Comparison of ENCODE assay signal across 23 cellular contexts in the genomic region with DNA sequence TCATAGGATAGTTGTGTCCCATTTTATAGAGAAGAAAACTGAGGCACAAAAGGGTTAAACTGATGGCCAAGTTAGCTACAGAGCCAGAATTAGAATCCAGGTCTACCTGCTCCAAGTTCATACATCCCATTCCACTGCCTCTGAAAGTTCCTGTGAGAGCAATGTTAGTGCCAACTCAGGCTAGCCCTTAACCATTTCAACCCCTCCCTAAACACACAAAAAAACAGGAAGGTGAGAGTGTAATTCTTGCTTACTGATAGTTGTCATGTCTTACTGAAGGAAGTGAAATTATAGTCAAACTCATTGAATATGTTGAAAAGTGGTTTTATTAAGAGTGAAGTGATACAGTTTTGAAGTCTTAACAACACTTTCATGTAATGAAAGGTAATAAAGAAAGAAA. TPM values are rescaled to one million over a fixed set of nuclear protein-coding genes. Genes with fewer than 3 reads are reported as not detected.
DNase-seq lines count a peak whose midpoint lies in the region; ATAC-seq and TF ChIP-seq lines count a peak whose summit lies in the region.
"Had no signal": no experiment of that assay in that cellular context is flagged by ENCODE, and none has a peak within 500 bp of the region (broad histone marks: within the 10 kb centered on the region; RNA-seq: fewer than 3 reads in every experiment).

No MANE protein-coding gene starts in this region.

- CTCF ChIA-PET in mammary epithelial cell (lab: Charles Lee; ENCODE audit: low non-redundant PET) = no interaction called here

- H3K27me3 ChIP-seq in mammary epithelial cell (ENCODE audit: insufficient read depth, low read length) (no peaks in the 10 kb centered on the region), breast epithelium (peaks cover 11 to 39% of the 10 kb centered on the region in 2 donors)

- no peak overlapping the region for H3K9ac ChIP-seq in mammary epithelial cell (ENCODE audit: insufficient read depth, low read length)

- H3K9me3 Mint-ChIP-seq in activated T-helper 1 cell treated with anti-CD3 and anti-CD28 coated beads, Interleukin-12 subunit alpha, Interleukin-12 subunit beta, Interleukin-2, Interleukin-4 antibody, amounts not matched to agents 30 ng/mL and 10 ng/mL and 1 ng/mL, durations not matched to agents 14 hours and 24 hours and 36 hours = peaks cover 16% of the 10 kb centered on the region
- H3K9me3 Mint-ChIP-seq in type B pancreatic cell = peaks cover 8% of the 10 kb centered on the region
- H3K9me3 Mint-ChIP-seq: CD8-positive, alpha-beta T cell had no signal

- no peak overlapping the region for H3K27ac Mint-ChIP-seq in activated T-helper 1 cell treated with anti-CD3 and anti-CD28 coated beads, Interleukin-12 subunit alpha, Interleukin-12 subunit beta, Interleukin-2, Interleukin-4 antibody, amounts not matched to agents 30 ng/mL and 10 ng/mL and 1 ng/mL, durations not matched to agents 14 hours and 24 hours and 36 hours
- H3K27ac Mint-ChIP-seq in type B pancreatic cell = peak overlapping the region; percentile 8
- H3K27ac Mint-ChIP-seq: CD8-positive, alpha-beta T cell had no signal

- intact Hi-C loops in mammary epithelial cell (cut with micrococcal nuclease) (loop anchor here (5.0 kb wide), 2 partner anchors 81 to 166 kb away; no protein-coding TSS in a partner anchor), breast epithelium (cut with DNase I; ENCODE audit: low total_unique reads) (no loop called here), cardiac septum (cut with DNase I) (no loop called here)
- intact Hi-C loops in activated T-helper 1 cell treated with anti-CD3 and anti-CD28 coated beads, Interleukin-12 subunit alpha, Interleukin-12 subunit beta, Interleukin-2, Interleukin-4 antibody, amounts not matched to agents 30 ng/mL and 10 ng/mL and 1 ng/mL, durations not matched to agents 14 hours and 24 hours and 36 hours (cut with micrococcal nuclease) = loop anchor here (2.0 to 10.0 kb wide), 6 partner anchors 81 to 1136 kb away; partner anchors contain the start of genes GTF2H1, HPS5, LDHA and SAAL1

- peak overlapping the region; percentile 37 for H3K4me3 Mint-ChIP-seq in activated T-helper 1 cell treated with anti-CD3 and anti-CD28 coated beads, Interleukin-12 subunit alpha, Interleukin-12 subunit beta, Interleukin-2, Interleukin-4 antibody, amounts not matched to agents 30 ng/mL and 10 ng/mL and 1 ng/mL, durations not matched to agents 14 hours and 24 hours and 36 hours
- H3K4me3 Mint-ChIP-seq in type B pancreatic cell = peak overlapping the region; percentile 16

- H3K4me1 Mint-ChIP-seq in activated T-helper 1 cell treated with anti-CD3 and anti-CD28 coated beads, Interleukin-12 subunit alpha, Interleukin-12 subunit beta, Interleukin-2, Interleukin-4 antibody, amounts not matched to agents 30 ng/mL and 10 ng/mL and 1 ng/mL, durations not matched to agents 14 hours and 24 hours and 36 hours (ENCODE audit: low read depth) = peaks cover 30% of the 10 kb centered on the region
- H3K4me1 Mint-ChIP-seq in type B pancreatic cell (ENCODE audit: unreplicated experiment) = peaks cover 14% of the 10 kb centered on the region

- BruUV-seq in mammary epithelial cell (replicated peaks; lab: Mats Ljungman, UMichigan) = no TSS peak

- H3K4me2 ChIP-seq in mammary epithelial cell (ENCODE audit: insufficient read depth, low read depth, low read length) = peak overlapping the region; percentile 58

- TF ChIP-seq CTCF in mammary epithelial cell (conservative IDR thresholded peaks at IDR 0.05 in 1 of 2, IDR thresholded peaks at IDR 0.05 in 1 of 2; ENCODE audit: extremely low read depth in 1 of 2, insufficient read depth in 1 of 2, low read depth in 1 of 2, low read length in 2 of 2) (no peak), breast epithelium (IDR thresholded peaks at IDR 0.05) (no peak), type B pancreatic cell (conservative IDR thresholded peaks at IDR 0.05) (no peak)

- H3K4me3 ChIP-seq in mammary epithelial cell (replicated peaks in 1 of 3; ENCODE audit: insufficient read depth in 1 of 3, low read depth in 2 of 3, low read length in 3 of 3) = no peak overlapping the region
- no peak overlapping the region for H3K4me3 ChIP-seq in breast epithelium
- H3K4me3 ChIP-seq: heart left ventricle, spleen had no signal

- H2AFZ ChIP-seq in mammary epithelial cell (ENCODE audit: low read depth, low read length) = no peak overlapping the region

- H3K36me3 Mint-ChIP-seq in activated T-helper 1 cell treated with anti-CD3 and anti-CD28 coated beads, Interleukin-12 subunit alpha, Interleukin-12 subunit beta, Interleukin-2, Interleukin-4 antibody, amounts not matched to agents 30 ng/mL and 10 ng/mL and 1 ng/mL, durations not matched to agents 14 hours and 24 hours and 36 hours (ENCODE audit: low read depth) = peaks cover 6% of the 10 kb centered on the region
- no peaks in the 10 kb centered on the region for H3K36me3 Mint-ChIP-seq in type B pancreatic cell
- H3K36me3 Mint-ChIP-seq: CD8-positive, alpha-beta T cell had no signal

- ATAC-seq in HG03196 (IDR thresholded peaks at IDR 0.05; ENCODE audit: unreplicated experiment) = no peak
- ATAC-seq: CD8-positive, alpha-beta T cell; heart left ventricle had no signal

- DNase-seq in mammary epithelial cell (no peak), breast epithelium (ENCODE audit: low spot score in 2 of 2) (no peak), NOMO-1 (lab: John Stamatoyannopoulos, UW; ENCODE audit: unreplicated experiment in 2 of 2) (peak; percentile 70 to 79), type B pancreatic cell (ENCODE audit: extremely low spot score, unreplicated experiment) (no peak), NCI-H446 (lab: John Stamatoyannopoulos, UW) (no peak), cardiac septum (ENCODE audit: low spot score) (no peak)
- DNase-seq in activated T-helper 1 cell treated with anti-CD3 and anti-CD28 coated beads, Interleukin-12 subunit alpha, Interleukin-12 subunit beta, Interleukin-2, Interleukin-4 antibody, amounts not matched to agents 30 ng/mL and 10 ng/mL and 1 ng/mL, durations not matched to agents 14 hours and 24 hours and 36 hours (ENCODE audit: low spot score) = no peak
- DNase-seq: activated CD4-positive, alpha-beta T cell treated with anti-CD3 and anti-CD28 coated beads, Interleukin-2, amount 50 U/mL, for 4 hours; activated gamma-delta T cell treated with Interleukin-2 at 50 U/mL for 16 hours; CD8-positive, alpha-beta T cell; cerebellar nuclear complex; effector CD4-positive, alpha-beta T cell; heart left ventricle; Karpas-422; NCI-H1417; NCI-H774; spleen had no signal

- no peaks in the 10 kb centered on the region for H3K9me3 ChIP-seq in mammary epithelial cell (replicated peaks; ENCODE audit: insufficient read depth, low read length)
- no peaks in the 10 kb centered on the region for H3K9me3 ChIP-seq in breast epithelium
- H3K9me3 ChIP-seq: heart left ventricle, spleen had no signal

- peaks cover 41% of the 10 kb centered on the region for H3K4me1 ChIP-seq in mammary epithelial cell (ENCODE audit: insufficient read depth, low read length)
- peaks cover 9% of the 10 kb centered on the region in 2 donors for H3K4me1 ChIP-seq in breast epithelium

- no peak for TF ChIP-seq POLR2A in breast epithelium (IDR thresholded peaks at IDR 0.05)

- H3K79me2 ChIP-seq in mammary epithelial cell (ENCODE audit: insufficient read depth, low read length) = peaks cover 8% of the 10 kb centered on the region

- no peaks in the 10 kb centered on the region for H4K20me1 ChIP-seq in mammary epithelial cell (ENCODE audit: insufficient read depth, low read length)

- H3K36me3 ChIP-seq in mammary epithelial cell (ENCODE audit: insufficient read depth, low read length) (no peaks in the 10 kb centered on the region), breast epithelium (no peaks in the 10 kb centered on the region)
- H3K36me3 ChIP-seq: heart left ventricle, spleen had no signal

- H3K27me3 Mint-ChIP-seq in activated T-helper 1 cell treated with anti-CD3 and anti-CD28 coated beads, Interleukin-12 subunit alpha, Interleukin-12 subunit beta, Interleukin-2, Interleukin-4 antibody, amounts not matched to agents 30 ng/mL and 10 ng/mL and 1 ng/mL, durations not matched to agents 14 hours and 24 hours and 36 hours (ENCODE audit: insufficient read depth) = peaks cover 34% of the 10 kb centered on the region
- H3K27me3 Mint-ChIP-seq in type B pancreatic cell = peaks cover 33% of the 10 kb centered on the region

- dilution Hi-C loops in mammary epithelial cell (cut with HindIII; ENCODE audit: low sequenced_read_pairs) = loop anchor here (10.0 kb wide), 1 partner anchor 481 kb away; no protein-coding TSS in a partner anchor

- no peak overlapping the region for H3K27ac ChIP-seq in mammary epithelial cell (ENCODE audit: insufficient read depth, low read depth, low read length)
- peak overlapping the region in 1 of 2 donors; percentile 4 for H3K27ac ChIP-seq in breast epithelium
- H3K27ac ChIP-seq: heart left ventricle, spleen, VCaP had no signal

- in situ Hi-C loops in mammary epithelial cell (cut with MboI; ENCODE audit: low sequenced_read_pairs in 2 of 2) = no loop called here

RNA-seq across cellular contexts. Expression of gene E2F8, which starts 2.9 kb away (rescaled TPM):
- total RNA-seq in mammary epithelial cell (1 to 10 TPM in 1 of 2 donors, under 1 TPM in 1; 0.17 to 3.4 TPM), breast epithelium (under 1 TPM in 1 of 3 donors, not detected in 2; 0.64 TPM), type B pancreatic cell (ENCODE audit: low replicate concordance) (4.3 and 12.2 TPM in 2 replicates), cardiac septum (4.5 TPM)
- 3.1 TPM for polyA plus RNA-seq in mammary epithelial cell
- polyA minus RNA-seq in mammary epithelial cell = not detected
- 25.6 and 28.2 TPM in 2 replicates for total RNA-seq in activated T-helper 1 cell treated with anti-CD3 and anti-CD28 coated beads, Interleukin-12 subunit alpha, Interleukin-12 subunit beta, Interleukin-2, Interleukin-4 antibody, amounts not matched to agents 30 ng/mL and 10 ng/mL and 1 ng/mL, durations not matched to agents 14 hours and 24 hours and 36 hours

RNA-seq across cellular contexts. Expression of gene CSRP3, which starts 41.8 kb away (rescaled TPM):
- total RNA-seq in mammary epithelial cell = not detected
- not detected for polyA plus RNA-seq in mammary epithelial cell
- polyA minus RNA-seq in mammary epithelial cell = not detected
- not detected for total RNA-seq in breast epithelium
- total RNA-seq in activated T-helper 1 cell treated with anti-CD3 and anti-CD28 coated beads, Interleukin-12 subunit alpha, Interleukin-12 subunit beta, Interleukin-2, Interleukin-4 antibody, amounts not matched to agents 30 ng/mL and 10 ng/mL and 1 ng/mL, durations not matched to agents 14 hours and 24 hours and 36 hours = not detected in 2 replicates
- total RNA-seq in type B pancreatic cell (ENCODE audit: low replicate concordance) = not detected in 2 replicates
- total RNA-seq in cardiac septum = 2,895 TPM
- total RNA-seq: CD8-positive, alpha-beta T cell; Daoy; lower leg skin; spleen; subcutaneous adipose tissue had no signal
- polyA plus RNA-seq: AG04450 had no signal

Comparison
In these comparisons a context has a peak if more than half of its experiments do, and no peak if none do; other contexts are left out.
1. intact Hi-C loops: an anchor here in mammary epithelial cell (5.0 kb wide) and activated T-helper 1 cell treated with anti-CD3 and anti-CD28 coated beads, Interleukin-12 subunit alpha, Interleukin-12 subunit beta, Interleukin-2, Interleukin-4 antibody, amounts not matched to agents 30 ng/mL and 10 ng/mL and 1 ng/mL, durations not matched to agents 14 hours and 24 hours and 36 hours (2.0 to 10.0 kb wide); none called in breast epithelium and cardiac septum.
2. DNase-seq: peak in NOMO-1 (2 of 2); none in mammary epithelial cell (single experiment), breast epithelium (0 of 2), activated T-helper 1 cell treated with anti-CD3 and anti-CD28 coated beads, Interleukin-12 subunit alpha, Interleukin-12 subunit beta, Interleukin-2, Interleukin-4 antibody, amounts not matched to agents 30 ng/mL and 10 ng/mL and 1 ng/mL, durations not matched to agents 14 hours and 24 hours and 36 hours (single experiment), type B pancreatic cell (single experiment), NCI-H446 (0 of 2) and cardiac septum (single experiment).
3. RNA of gene CSRP3, which starts 41.8 kb away (total RNA-seq): 2,895 TPM in cardiac septum (single experiment); not detected in mammary epithelial cell, not detected in breast epithelium, not detected in activated T-helper 1 cell treated with anti-CD3 and anti-CD28 coated beads, Interleukin-12 subunit alpha, Interleukin-12 subunit beta, Interleukin-2, Interleukin-4 antibody, amounts not matched to agents 30 ng/mL and 10 ng/mL and 1 ng/mL, durations not matched to agents 14 hours and 24 hours and 36 hours and not detected in type B pancreatic cell; every median in the first group is over 1,000 times any median in the second.